Comparison of ENCODE assay signal across 23 cellular contexts in the genomic region with DNA sequence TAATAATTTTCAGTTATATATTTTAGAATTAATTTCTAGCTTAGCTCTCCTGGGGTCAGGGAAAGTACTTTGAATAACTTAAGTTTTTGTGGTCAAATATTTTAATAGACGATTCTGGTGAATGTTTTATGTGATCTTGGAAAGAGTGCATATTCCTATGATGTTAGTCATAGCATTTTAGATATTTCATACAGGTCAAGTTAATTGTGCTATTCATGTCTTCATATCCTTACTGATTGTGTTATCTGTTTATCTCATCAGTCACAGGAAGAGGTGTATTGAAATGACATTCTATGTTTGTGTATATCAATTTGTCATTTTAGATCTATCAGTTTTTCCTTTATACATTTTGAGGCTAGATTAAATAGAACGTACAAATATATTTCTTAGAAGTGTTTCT.
A peak's percentile ranks its signal among the peaks of the same experiment; 100 is the strongest.
DNase-seq lines count a peak whose midpoint lies in the region; ATAC-seq, FAIRE-seq and TF ChIP-seq lines count a peak whose summit lies in the region.
"Had no signal": no experiment of that assay in that cellular context is flagged by ENCODE, and none has a peak within 500 bp of the region (broad histone marks: within the 10 kb centered on the region; RNA-seq: fewer than 3 reads in every experiment).

No MANE protein-coding gene starts in this region.

- H3K9ac ChIP-seq in HCT116 (ENCODE audit: low read length): no peak overlapping the region
- H3K9ac ChIP-seq in keratinocyte (ENCODE audit: control insufficient read depth, extremely low read depth, insufficient read depth, low read length): no peak overlapping the region
- H3K9ac ChIP-seq: BLaER1 treated with 17β-estradiol and CSF1 and Interleukin-3, amounts not matched to agents 10 nM and 100 nM had no signal

- H3K4me2 ChIP-seq in HCT116 (ENCODE audit: low read length) (no peak overlapping the region), keratinocyte (ENCODE audit: control insufficient read depth, extremely low read depth, insufficient read depth, low read depth, low read length) (peak overlapping the region; percentile 10)
- H3K4me2 ChIP-seq: A549; BLaER1 treated with 17β-estradiol and CSF1 and Interleukin-3, amounts not matched to agents 10 nM and 100 nM had no signal

- no peaks in the 10 kb centered on the region for H3K9me1 ChIP-seq in keratinocyte (ENCODE audit: control insufficient read depth, extremely low read depth, insufficient read depth, low read length)

- no peak for ATAC-seq in HCT116
- ATAC-seq: A549; stimulated activated naive CD8-positive, alpha-beta T cell treated with anti-CD3 and anti-CD28 coated beads, Interleukin-15, amount 100 ng/mL, for 72 hours had no signal

- POLR2A ChIA-PET in HCT116 (lab: Charles Lee): no interaction called here

- H3K9me2 ChIP-seq in HCT116 (ENCODE audit: insufficient read depth): no peaks in the 10 kb centered on the region

- H3K4me3 ChIP-seq in ACC112 (ENCODE audit: low read depth, low read length) (no peak overlapping the region), HCT116 (replicated peaks in 1 of 2; ENCODE audit: low read depth in 1 of 2, low read length in 2 of 2) (no peak overlapping the region), astrocyte of the spinal cord (ENCODE audit: low read depth, low read length) (no peak overlapping the region), keratinocyte (ENCODE audit: control insufficient read depth in 2 of 3, extremely low read depth in 1 of 3, insufficient read depth in 2 of 3, low read depth in 1 of 3, low read length in 3 of 3) (no peak overlapping the region)
- H3K4me3 ChIP-seq: A549; BLaER1 treated with 17β-estradiol and CSF1 and Interleukin-3, amounts not matched to agents 10 nM and 100 nM; tibial artery had no signal

- H2AFZ ChIP-seq in ACC112 (ENCODE audit: low read length, unreplicated experiment) (no peak overlapping the region), HCT116 (ENCODE audit: low read depth, low read length, poor library complexity, severe bottlenecking) (peak overlapping the region; percentile 0), keratinocyte (ENCODE audit: control insufficient read depth, low read length) (no peak overlapping the region)

- H3K4me1 ChIP-seq in ACC112 (ENCODE audit: control insufficient read depth, insufficient read depth, low read length, unreplicated experiment): peaks cover 19% of the 10 kb centered on the region
- H3K4me1 ChIP-seq in HCT116 (ENCODE audit: control insufficient read depth in 1 of 2, insufficient read depth in 2 of 2, low read length in 2 of 2): no peaks in the 10 kb centered on the region; a peak in 1 of 4 replicates
- peaks cover 15% of the 10 kb centered on the region for H3K4me1 ChIP-seq in keratinocyte (ENCODE audit: control insufficient read depth, extremely low read depth, insufficient read depth, low read length)
- H3K4me1 ChIP-seq: BLaER1 treated with 17β-estradiol and CSF1 and Interleukin-3, amounts not matched to agents 10 nM and 100 nM; tibial artery had no signal

- H3K36me3 ChIP-seq in ACC112 (ENCODE audit: insufficient read depth, low read length) (no peaks in the 10 kb centered on the region), HCT116 (ENCODE audit: control insufficient read depth in 1 of 2, insufficient read depth in 2 of 2, low read length in 2 of 2) (no peaks in the 10 kb centered on the region), keratinocyte (ENCODE audit: control insufficient read depth in 2 of 2, extremely low read depth in 1 of 2, insufficient read depth in 2 of 2, low read length in 2 of 2) (no peaks in the 10 kb centered on the region)
- H3K36me3 ChIP-seq: BLaER1 treated with 17β-estradiol and CSF1 and Interleukin-3, amounts not matched to agents 10 nM and 100 nM; tibial artery had no signal

- RAD21 ChIA-PET in HCT116 (lab: Charles Lee; ENCODE audit: low non-redundant PET in 1 of 2, low total read pairs in 2 of 2, uncharacterized antibody in 2 of 2, unreplicated experiment in 2 of 2): no interaction called here

- TF ChIP-seq CTCF in HCT116 (IDR thresholded peaks at IDR 0.05 in 2 of 3, conservative IDR thresholded peaks at IDR 0.05 in 1 of 3; ENCODE audit: borderline replicate concordance in 1 of 3, insufficient read depth in 1 of 3, low read depth in 2 of 3, low read length in 2 of 3): no peak
- TF ChIP-seq CTCF in astrocyte of the spinal cord (IDR thresholded peaks at IDR 0.05; ENCODE audit: low read depth, low read length): no peak
- TF ChIP-seq CTCF in keratinocyte (optimal IDR thresholded peaks at IDR 0.05 in 1 of 3, IDR thresholded peaks at IDR 0.05 in 1 of 3, conservative IDR thresholded peaks at IDR 0.05 in 1 of 3; ENCODE audit: extremely low read depth in 1 of 3, insufficient read depth in 2 of 3, low read length in 3 of 3): no peak
- TF ChIP-seq CTCF in GM13976 (IDR thresholded peaks at IDR 0.05; ENCODE audit: borderline replicate concordance, control extremely low read depth, extremely low read depth, insufficient read depth, missing control alignments): no peak

- CTCF ChIA-PET in HCT116 (lab: Charles Lee): no interaction called here

- H4K20me1 ChIP-seq in HCT116 (ENCODE audit: insufficient read depth) (no peaks in the 10 kb centered on the region), keratinocyte (ENCODE audit: control insufficient read depth, extremely low read depth, insufficient read depth, low read length) (no peaks in the 10 kb centered on the region)
- H4K20me1 ChIP-seq: BLaER1 treated with 17β-estradiol and CSF1 and Interleukin-3, amounts not matched to agents 10 nM and 100 nM had no signal

- intact Hi-C loops in HCT116 (cut with micrococcal nuclease): no loop called here

- dilution Hi-C loops in keratinocyte (cut with MboI; ENCODE audit: extremely low pct_ligation_motif_present, low sequenced_read_pairs): no loop called here

- H3K79me2 ChIP-seq in ACC112 (ENCODE audit: control insufficient read depth, insufficient read depth, low read length, unreplicated experiment) (no peaks in the 10 kb centered on the region), HCT116 (ENCODE audit: insufficient read depth, low read length) (no peaks in the 10 kb centered on the region), keratinocyte (ENCODE audit: control insufficient read depth, insufficient read depth, low read length) (no peaks in the 10 kb centered on the region)

- DNase-seq in HCT116 (ENCODE audit: low read depth, low spot score): no peak
- DNase-seq in astrocyte of the spinal cord (ENCODE audit: low read depth, low spot score): peak; percentile 49
- DNase-seq in keratinocyte (ENCODE audit: low read depth, low spot score): no peak
- DNase-seq in NCI-H1092 treated with DMSO at 0.1 percent for 48 hours (lab: John Stamatoyannopoulos, UW): no peak
- DNase-seq in GM13976 (ENCODE audit: low spot score): no peak
- DNase-seq in NOMO-1 treated with DMSO at 0.1 percent for 48 hours (lab: John Stamatoyannopoulos, UW; ENCODE audit: unreplicated experiment): no peak
- DNase-seq in NCI-H1092 (lab: John Stamatoyannopoulos, UW): no peak
- DNase-seq: activated CD8-positive, alpha-beta memory T cell treated with anti-CD3 and anti-CD28 coated beads, Interleukin-2, amount 50 U/mL, for 4 hours; GOT3; naive B cell; NCI-H1105 treated with DMSO at 0.1 percent for 48 hours; NCI-H2029 treated with DMSO at 0.1 percent for 48 hours; NCI-H510A; NK-92 treated with Interleukin-12 subunit alpha and Interleukin-12 subunit beta, amount 100 ng/mL, for 24 hours; stimulated activated CD4-positive, alpha-beta T cell treated with anti-CD3 and anti-CD28 coated beads, Interleukin-12 subunit alpha, Interleukin-12 subunit beta, amount 100 ng/mL, for 4 hours; stimulated activated naive CD8-positive, alpha-beta T cell treated with anti-CD3 and anti-CD28 coated beads, Interleukin-15, amount 100 ng/mL, for 72 hours; T-helper 9 cell; tibial artery had no signal

- in situ Hi-C loops in astrocyte of the spinal cord (cut with HindIII; ENCODE audit: low sequenced_read_pairs): no loop called here
- in situ Hi-C loops in GM13976 (cut with MboI; ENCODE audit: low sequenced_read_pairs, unreplicated experiment): no loop called here

- FAIRE-seq in keratinocyte (lab: Jason Lieb, UNC): no peak
- FAIRE-seq: A549, frontal cortex had no signal

- no peaks in the 10 kb centered on the region for H3K27me3 ChIP-seq in ACC112 (ENCODE audit: insufficient read depth, low read length)
- no peaks in the 10 kb centered on the region for H3K27me3 ChIP-seq in HCT116 (ENCODE audit: insufficient read depth, low read length)
- no peaks in the 10 kb centered on the region for H3K27me3 ChIP-seq in keratinocyte (ENCODE audit: control insufficient read depth, extremely low read depth, insufficient read depth, low read length)
- H3K27me3 ChIP-seq: BLaER1 treated with 17β-estradiol and CSF1 and Interleukin-3, amounts not matched to agents 10 nM and 100 nM; tibial artery had no signal

- H3K27ac ChIP-seq in ACC112 (ENCODE audit: low read depth, low read length): peak overlapping the region; percentile 17; the same call in 1 of the 2 replicates
- no peak overlapping the region for H3K27ac ChIP-seq in HCT116 (ENCODE audit: low read depth, low read length)
- H3K27ac ChIP-seq in keratinocyte (ENCODE audit: control insufficient read depth, insufficient read depth, low read length): no peak overlapping the region
- H3K27ac ChIP-seq: A549; BLaER1 treated with 17β-estradiol and CSF1 and Interleukin-3, amounts not matched to agents 10 nM and 100 nM; epithelial cell of prostate; tibial artery had no signal

- BruUV-seq in HCT116 (replicated peaks; lab: Mats Ljungman, UMichigan): no TSS peak

- no peak for TF ChIP-seq POLR2A in HCT116 (IDR thresholded peaks at IDR 0.05; ENCODE audit: borderline replicate concordance, extremely low read depth, insufficient read depth, insufficient read length)

- TF ChIP-seq RAD21 in HCT116 (IDR thresholded peaks at IDR 0.05; ENCODE audit: low read depth): no peak

- H3K9me3 ChIP-seq in HCT116 (ENCODE audit: control insufficient read depth in 1 of 2, insufficient read depth in 1 of 2, low read depth in 1 of 2, low read length in 2 of 2) (no peaks in the 10 kb centered on the region), keratinocyte (ENCODE audit: control insufficient read depth, low read depth, low read length) (no peaks in the 10 kb centered on the region)

TF ChIP-seq in HCT116, 20 proteins besides CTCF, POLR2A, EP300 and RAD21 (continues in another document):
- no peak for TF ChIP-seq CEBPB (IDR thresholded peaks at IDR 0.05; ENCODE audit: low read depth)
